ENCODE assay signal across 8 cellular contexts in the genomic region with DNA sequence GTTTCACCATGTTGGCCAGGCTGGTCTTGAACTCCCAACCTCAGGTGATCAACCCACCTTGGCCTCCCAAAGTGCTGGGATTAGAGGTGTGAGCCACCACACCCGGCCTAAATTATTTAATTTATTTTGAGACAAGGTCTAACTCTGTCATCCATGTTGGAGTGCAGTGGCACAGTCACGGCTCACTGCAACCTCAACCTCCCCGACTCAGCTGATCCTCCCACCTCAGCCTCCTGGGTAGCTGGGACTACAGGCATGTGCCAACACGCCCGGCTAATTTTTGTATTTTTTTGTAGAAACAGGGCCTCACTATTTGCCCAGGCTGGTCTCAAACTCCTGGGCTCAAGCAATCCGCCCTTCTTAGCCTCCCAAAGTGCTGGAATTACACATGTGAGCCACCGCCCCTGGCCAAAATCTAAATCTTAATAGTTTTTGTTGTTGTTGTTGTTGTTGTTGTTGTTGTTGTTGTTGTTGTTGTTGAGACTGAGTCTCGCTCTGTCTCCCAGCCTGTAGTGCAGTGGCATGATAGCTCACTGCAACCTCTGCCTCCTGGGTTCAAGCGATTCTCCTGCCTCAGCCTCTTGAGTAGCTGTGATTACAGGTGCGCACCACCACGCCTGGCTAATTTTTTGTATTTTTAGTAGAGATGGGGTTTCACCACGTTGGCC. TPM values are rescaled to one million over a fixed set of nuclear protein-coding genes. Genes with fewer than 3 reads are reported as not detected.
A peak's percentile ranks its signal among the peaks of the same experiment; 100 is the strongest.
DNase-seq lines count a peak whose midpoint lies in the region; ATAC-seq and TF ChIP-seq lines count a peak whose summit lies in the region.
"Not testable (repeated sequence)": the region's sequence is repeated elsewhere in the genome, so short reads cannot be mapped to it uniquely, and the experiment has no call there.

No MANE protein-coding gene starts in this region.

- intact Hi-C loops in activated B cell treated with CpG ODN at 0.5 μM for 24 hours (cut with micrococcal nuclease); dendritic cell treated with granulocyte-macrophage colony-stimulating factor and Interleukin-4, amounts not matched to agents 40 ng/mL and 50 ng/mL, for 4 days (cut with micrococcal nuclease); natural killer cell (cut with micrococcal nuclease): not testable (repeated sequence)

- not testable (repeated sequence) for H3K9me2 ChIP-seq in Karpas-422 (replicated peaks; ENCODE audit: insufficient read depth, low read length)

- H3K9me3 Mint-ChIP-seq in CD4-positive, CD25-positive, alpha-beta regulatory T cell; activated B cell treated with CpG ODN at 0.5 μM for 24 hours; activated naive CD4-positive, alpha-beta T cell treated with anti-CD3 and anti-CD28 coated beads, Interleukin-2, amount 50 U/mL, for 72 hours; dendritic cell treated with granulocyte-macrophage colony-stimulating factor and Interleukin-4, amounts not matched to agents 40 ng/mL and 50 ng/mL, for 4 days; natural killer cell; stimulated activated memory B cell treated with anti-CD40 and anti-IgM and Interleukin-4, amounts not matched to agents 10 μg/mL and 1 μg/mL and 100 μg/mL, for 72 hours: not testable (repeated sequence)

- H3K27me3 ChIP-seq in CD4-positive, CD25-positive, alpha-beta regulatory T cell (ENCODE audit: control insufficient read depth, insufficient read depth, low read length); Karpas-422 (ENCODE audit: low read length): not testable (repeated sequence)

- not testable (repeated sequence) for H3K9ac ChIP-seq in Karpas-422 (ENCODE audit: low read length)

- DNase-seq in CD4-positive, CD25-positive, alpha-beta regulatory T cell; activated B cell treated with CpG ODN at 0.5 μM for 24 hours; activated naive CD4-positive, alpha-beta T cell treated with anti-CD3 and anti-CD28 coated beads, Interleukin-2, amount 50 U/mL, for 72 hours (ENCODE audit: low spot score in 2 of 2); natural killer cell: not testable (repeated sequence)
- peak; percentile 47 for DNase-seq in Karpas-422
- peak; percentile 50 for DNase-seq in activated CD8-positive, alpha-beta memory T cell treated with anti-CD3 and anti-CD28 coated beads, Interleukin-2, amount 50 U/mL, for 48 hours

- CTCF ChIA-PET in activated B cell treated with CpG ODN at 0.5 μM for 24 hours (lab: Charles Lee) = interaction anchor here (1.5 kb wide), 1 partner anchor 43 kb away, joined by 4 read pairs; no protein-coding TSS in a partner anchor

- H3K27me3 Mint-ChIP-seq in CD4-positive, CD25-positive, alpha-beta regulatory T cell; activated B cell treated with CpG ODN at 0.5 μM for 24 hours; dendritic cell treated with granulocyte-macrophage colony-stimulating factor and Interleukin-4, amounts not matched to agents 40 ng/mL and 50 ng/mL, for 4 days; natural killer cell (ENCODE audit: low read depth in 2 of 2); stimulated activated memory B cell treated with anti-CD40 and anti-IgM and Interleukin-4, amounts not matched to agents 10 μg/mL and 1 μg/mL and 100 μg/mL, for 72 hours: not testable (repeated sequence)

- ATAC-seq in CD4-positive, CD25-positive, alpha-beta regulatory T cell (ENCODE audit: low read depth in 2 of 2); activated B cell treated with CpG ODN at 0.5 μM for 24 hours (ENCODE audit: low read depth); activated naive CD4-positive, alpha-beta T cell treated with anti-CD3 and anti-CD28 coated beads, Interleukin-2, amount 50 U/mL, for 72 hours; natural killer cell; stimulated activated memory B cell treated with anti-CD40 and anti-IgM and Interleukin-4, amounts not matched to agents 10 μg/mL and 1 μg/mL and 100 μg/mL, for 72 hours: not testable (repeated sequence)

- POLR2A ChIA-PET in activated B cell treated with CpG ODN at 0.5 μM for 24 hours (lab: Charles Lee) = interaction anchor here (1.1 to 30.7 kb wide), 5 partner anchors 8 to 178 kb away, joined by 3 to 976 read pairs (median 336); partner anchors contain the start of genes MXD1 and PCBP1

- peak overlapping the region in 3 of 4 donors; percentile 65 to 94 (median 89) for H3K4me3 Mint-ChIP-seq in CD4-positive, CD25-positive, alpha-beta regulatory T cell
- not testable (repeated sequence) for H3K4me3 Mint-ChIP-seq in activated B cell treated with CpG ODN at 0.5 μM for 24 hours; dendritic cell treated with granulocyte-macrophage colony-stimulating factor and Interleukin-4, amounts not matched to agents 40 ng/mL and 50 ng/mL, for 4 days; natural killer cell
- peak overlapping the region; percentile 50 for H3K4me3 Mint-ChIP-seq in stimulated activated memory B cell treated with anti-CD40 and anti-IgM and Interleukin-4, amounts not matched to agents 10 μg/mL and 1 μg/mL and 100 μg/mL, for 72 hours

- not testable (repeated sequence) for H4K20me1 ChIP-seq in Karpas-422 (ENCODE audit: insufficient read depth, low read depth, low read length)

- not testable (repeated sequence) for H3K4me3 ChIP-seq in CD4-positive, CD25-positive, alpha-beta regulatory T cell (ENCODE audit: low read depth, low read length); Karpas-422 (ENCODE audit: low read length)

- TF ChIP-seq CTCF in activated B cell treated with CpG ODN at 0.5 μM for 24 hours (IDR thresholded peaks at IDR 0.05); natural killer cell (IDR thresholded peaks at IDR 0.05): not testable (repeated sequence)

- peak overlapping the region; percentile 80 to 97 (median 96) for H3K27ac Mint-ChIP-seq in CD4-positive, CD25-positive, alpha-beta regulatory T cell
- peak overlapping the region; percentile 97 for H3K27ac Mint-ChIP-seq in activated B cell treated with CpG ODN at 0.5 μM for 24 hours
- peak overlapping the region; percentile 53 to 94 for H3K27ac Mint-ChIP-seq in activated naive CD4-positive, alpha-beta T cell treated with anti-CD3 and anti-CD28 coated beads, Interleukin-2, amount 50 U/mL, for 72 hours
- peak overlapping the region; percentile 94 for H3K27ac Mint-ChIP-seq in dendritic cell treated with granulocyte-macrophage colony-stimulating factor and Interleukin-4, amounts not matched to agents 40 ng/mL and 50 ng/mL, for 4 days
- H3K27ac Mint-ChIP-seq in natural killer cell = peak overlapping the region; percentile 73 to 97
- peak overlapping the region; percentile 97 for H3K27ac Mint-ChIP-seq in stimulated activated memory B cell treated with anti-CD40 and anti-IgM and Interleukin-4, amounts not matched to agents 10 μg/mL and 1 μg/mL and 100 μg/mL, for 72 hours

- peaks cover 25 to 74% (median 53%) of the 10 kb centered on the region in 4 donors for H3K4me1 Mint-ChIP-seq in CD4-positive, CD25-positive, alpha-beta regulatory T cell
- H3K4me1 Mint-ChIP-seq in activated B cell treated with CpG ODN at 0.5 μM for 24 hours (peaks cover 68% of the 10 kb centered on the region), natural killer cell (peaks cover 57 to 69% of the 10 kb centered on the region in 2 donors)
- peaks cover 59% of the 10 kb centered on the region for H3K4me1 Mint-ChIP-seq in dendritic cell treated with granulocyte-macrophage colony-stimulating factor and Interleukin-4, amounts not matched to agents 40 ng/mL and 50 ng/mL, for 4 days (ENCODE audit: low read depth)
- H3K4me1 Mint-ChIP-seq in stimulated activated memory B cell treated with anti-CD40 and anti-IgM and Interleukin-4, amounts not matched to agents 10 μg/mL and 1 μg/mL and 100 μg/mL, for 72 hours = peaks cover 58% of the 10 kb centered on the region

- not testable (repeated sequence) for H2AFZ ChIP-seq in Karpas-422 (ENCODE audit: low read length)

- not testable (repeated sequence) for H3K9me3 ChIP-seq in CD4-positive, CD25-positive, alpha-beta regulatory T cell (ENCODE audit: control insufficient read depth in 2 of 2, low read length in 2 of 2); Karpas-422 (ENCODE audit: low read length)

- H3K4me2 ChIP-seq in Karpas-422 (ENCODE audit: low read depth, low read length, poor library complexity, severe bottlenecking) = not testable (repeated sequence)

- H3K27ac ChIP-seq in CD4-positive, CD25-positive, alpha-beta regulatory T cell (ENCODE audit: insufficient read depth, low read length, poor library complexity, severe bottlenecking) = peak overlapping the region; percentile 100
- not testable (repeated sequence) for H3K27ac ChIP-seq in Karpas-422 (ENCODE audit: low read length)

- peaks cover 34% of the 10 kb centered on the region for H3K36me3 Mint-ChIP-seq in CD4-positive, CD25-positive, alpha-beta regulatory T cell
- H3K36me3 Mint-ChIP-seq in activated B cell treated with CpG ODN at 0.5 μM for 24 hours (ENCODE audit: low read depth) = peaks cover 44% of the 10 kb centered on the region
- H3K36me3 Mint-ChIP-seq in activated naive CD4-positive, alpha-beta T cell treated with anti-CD3 and anti-CD28 coated beads, Interleukin-2, amount 50 U/mL, for 72 hours = peaks cover 28 to 30% of the 10 kb centered on the region in 2 donors
- H3K36me3 Mint-ChIP-seq in dendritic cell treated with granulocyte-macrophage colony-stimulating factor and Interleukin-4, amounts not matched to agents 40 ng/mL and 50 ng/mL, for 4 days (ENCODE audit: low read depth) = peaks cover 36% of the 10 kb centered on the region
- H3K36me3 Mint-ChIP-seq in natural killer cell = not testable (repeated sequence)
- H3K36me3 Mint-ChIP-seq in stimulated activated memory B cell treated with anti-CD40 and anti-IgM and Interleukin-4, amounts not matched to agents 10 μg/mL and 1 μg/mL and 100 μg/mL, for 72 hours = peaks cover 45% of the 10 kb centered on the region

- H3K4me1 ChIP-seq in CD4-positive, CD25-positive, alpha-beta regulatory T cell (ENCODE audit: control insufficient read depth, insufficient read depth, low read length, poor library complexity, severe bottlenecking) = peaks cover 64% of the 10 kb centered on the region
- peaks cover 54% of the 10 kb centered on the region for H3K4me1 ChIP-seq in Karpas-422 (ENCODE audit: low read length)

- H3K79me2 ChIP-seq in Karpas-422 (ENCODE audit: low read length) = peaks cover 19% of the 10 kb centered on the region

- H3K36me3 ChIP-seq in CD4-positive, CD25-positive, alpha-beta regulatory T cell (ENCODE audit: control insufficient read depth, insufficient read depth, low read length) = not testable (repeated sequence)
- H3K36me3 ChIP-seq in Karpas-422 (ENCODE audit: insufficient read depth, low read length) = peaks cover 16% of the 10 kb centered on the region

RNA-seq across cellular contexts. Expression of gene PCBP1, which starts 5.4 kb away (rescaled TPM):
- 330 TPM for total RNA-seq in CD4-positive, CD25-positive, alpha-beta regulatory T cell
- 100 to 1,000 TPM; 131 to 188 (median 173) TPM for polyA plus RNA-seq in CD4-positive, CD25-positive, alpha-beta regulatory T cell
- total RNA-seq in Karpas-422 (2014; rRNA removed; shearing (Covaris generic); ENCODE audit: low replicate concordance) = 91.7 and 128 TPM in 2 replicates
- total RNA-seq in activated B cell treated with CpG ODN at 0.5 μM for 24 hours (370 and 379 TPM in 2 replicates), natural killer cell (100 to 1,000 TPM; 329 to 358 (median 352) TPM)
- total RNA-seq in activated naive CD4-positive, alpha-beta T cell treated with anti-CD3 and anti-CD28 coated beads, Interleukin-2, amount 50 U/mL, for 72 hours = 100 to 1,000 TPM; 339 to 451 TPM
